In genomic region chr10:100046088-100046487, GRCh38 we compare ENCODE assay signal across 9 cellular contexts. TPM values are rescaled to one million over a fixed set of nuclear protein-coding genes. Genes with fewer than 3 reads are reported as not detected.
DNase-seq lines count a peak whose midpoint lies in the region; ATAC-seq lines count a peak whose summit lies in the region.
"Had no signal": no experiment of that assay in that cellular context is flagged by ENCODE, and none has a peak within 500 bp of the region (broad histone marks: within the 10 kb centered on the region; RNA-seq: fewer than 3 reads in every experiment).

No MANE protein-coding gene starts in this region.

- DNase-seq in G401 (ENCODE audit: low spot score) = peak; percentile 80
- DNase-seq in NCI-H345 (lab: John Stamatoyannopoulos, UW) = peak; percentile 62
- DNase-seq in central memory CD8-positive, alpha-beta T cell (ENCODE audit: low spot score in 2 of 2) = peak; percentile 61 to 78
- DNase-seq in kidney tubule cell (ENCODE audit: low spot score) = peak; percentile 78
- peak; percentile 90 for DNase-seq in stimulated activated CD4-positive, alpha-beta T cell treated with anti-CD3 and anti-CD28 coated beads, Interleukin-2, amount 100 ng/mL, for 24 hours

- H3K4me1 Mint-ChIP-seq in central memory CD8-positive, alpha-beta T cell = no peaks in the 10 kb centered on the region

- in situ Hi-C loops in G401 (cut with HindIII; ENCODE audit: low sequenced_read_pairs) = no loop called here

- H3K4me3 Mint-ChIP-seq in central memory CD8-positive, alpha-beta T cell = no peak overlapping the region

- peaks cover 12% of the 10 kb centered on the region for H3K27me3 Mint-ChIP-seq in central memory CD8-positive, alpha-beta T cell

- ATAC-seq in HG02798 (IDR thresholded peaks at IDR 0.05; ENCODE audit: poor library complexity, unreplicated experiment) (peak; percentile 60), HG03469 (IDR thresholded peaks at IDR 0.05; ENCODE audit: unreplicated experiment) (no peak)
- peak; percentile 55 to 63 for ATAC-seq in activated CD4-positive, CD25-positive, alpha-beta regulatory T cell treated with anti-CD3 and anti-CD28 coated beads, Interleukin-2, amount 50 U/mL, for 24 hours
- peak; percentile 58 for ATAC-seq in central memory CD8-positive, alpha-beta T cell (replicated peaks; ENCODE audit: extremely low read depth, poor library complexity, severe bottlenecking)

- no peak overlapping the region for H3K27ac Mint-ChIP-seq in central memory CD8-positive, alpha-beta T cell (ENCODE audit: low read depth)

- H3K9me3 Mint-ChIP-seq in central memory CD8-positive, alpha-beta T cell = no peaks in the 10 kb centered on the region

- H3K36me3 Mint-ChIP-seq in central memory CD8-positive, alpha-beta T cell (ENCODE audit: insufficient read depth) = no peaks in the 10 kb centered on the region

RNA-seq across cellular contexts. Expression of gene CPN1, which starts 35.6 kb away (rescaled TPM):
- total RNA-seq in G401 (2014; rRNA removed; shearing (Covaris generic)) = not detected in 2 replicates
- total RNA-seq: mononuclear cell had no signal

RNA-seq across cellular contexts. Expression of gene DNMBP, which starts 36.3 kb away (rescaled TPM):
- 13.0 and 17.7 TPM in 2 replicates for total RNA-seq in G401 (2014; rRNA removed; shearing (Covaris generic))
